ENCODE assay signal across 31 cellular contexts in the genomic region with DNA sequence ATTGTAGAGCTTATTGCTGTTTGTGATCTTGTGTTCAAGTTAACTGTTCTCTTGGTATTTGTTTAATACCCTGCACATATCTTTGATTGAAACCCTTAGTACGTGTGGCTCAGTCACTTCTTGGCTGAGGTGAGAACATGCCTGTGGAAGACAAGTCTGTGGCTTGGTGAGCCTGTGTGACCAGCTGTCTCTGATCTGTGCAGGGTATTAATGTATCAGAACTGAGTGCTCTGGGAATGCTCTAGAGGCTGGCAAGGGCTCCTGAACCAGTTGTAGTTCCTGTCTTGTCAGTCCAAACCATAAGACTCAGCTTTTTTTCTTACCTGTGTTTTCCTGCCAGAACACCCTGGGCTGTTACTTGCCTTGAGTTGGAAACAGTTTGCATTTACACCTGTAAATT.
"Had no signal": no experiment of that assay in that cellular context is flagged by ENCODE, and none has a peak within 500 bp of the region (broad histone marks: within the 10 kb centered on the region; RNA-seq: fewer than 3 reads in every experiment).

No MANE protein-coding gene starts in this region.

- H3K79me2 ChIP-seq: parathyroid adenoma had no signal

- H3K9me3 ChIP-seq: ovary, psoas muscle, right lobe of liver, sigmoid colon, spleen, suprapubic skin, testis, tibial artery, transverse colon, upper lobe of left lung, vagina had no signal

- H3K36me3 Mint-ChIP-seq: natural killer cell; neural progenitor cell; stimulated activated memory B cell treated with anti-CD40 and anti-IgM and Interleukin-4, amounts not matched to agents 10 μg/mL and 1 μg/mL and 100 μg/mL, for 72 hours had no signal

- H3K4me1 ChIP-seq: parathyroid adenoma, psoas muscle, right lobe of liver, sigmoid colon, spleen, testis, tibial artery, transverse colon, upper lobe of left lung, vagina had no signal

- H3K27ac Mint-ChIP-seq: natural killer cell; nephron; neural progenitor cell; progenitor cell of endocrine pancreas; stimulated activated memory B cell treated with anti-CD40 and anti-IgM and Interleukin-4, amounts not matched to agents 10 μg/mL and 1 μg/mL and 100 μg/mL, for 72 hours; stimulated activated naive CD8-positive, alpha-beta T cell treated with anti-CD3 and anti-CD28 coated beads, Interleukin-15, amount 100 ng/mL, for 72 hours had no signal

- H3K9me3 Mint-ChIP-seq: natural killer cell; nephron; neural progenitor cell; stimulated activated memory B cell treated with anti-CD40 and anti-IgM and Interleukin-4, amounts not matched to agents 10 μg/mL and 1 μg/mL and 100 μg/mL, for 72 hours; stimulated activated naive CD8-positive, alpha-beta T cell treated with anti-CD3 and anti-CD28 coated beads, Interleukin-15, amount 100 ng/mL, for 72 hours had no signal

- H3K9ac ChIP-seq: neural progenitor cell, parathyroid adenoma had no signal

- H3K4me1 Mint-ChIP-seq: natural killer cell; nephron; neural progenitor cell; stimulated activated memory B cell treated with anti-CD40 and anti-IgM and Interleukin-4, amounts not matched to agents 10 μg/mL and 1 μg/mL and 100 μg/mL, for 72 hours; stimulated activated naive CD8-positive, alpha-beta T cell treated with anti-CD3 and anti-CD28 coated beads, Interleukin-15, amount 100 ng/mL, for 72 hours had no signal

- H3K4me3 Mint-ChIP-seq: natural killer cell; nephron; neural progenitor cell; stimulated activated memory B cell treated with anti-CD40 and anti-IgM and Interleukin-4, amounts not matched to agents 10 μg/mL and 1 μg/mL and 100 μg/mL, for 72 hours; stimulated activated naive CD8-positive, alpha-beta T cell treated with anti-CD3 and anti-CD28 coated beads, Interleukin-15, amount 100 ng/mL, for 72 hours had no signal

- ATAC-seq: natural killer cell; psoas muscle; right cardiac atrium; right lobe of liver; stimulated activated memory B cell treated with anti-CD40 and anti-IgM and Interleukin-4, amounts not matched to agents 10 μg/mL and 1 μg/mL and 100 μg/mL, for 72 hours; stimulated activated naive CD8-positive, alpha-beta T cell treated with anti-CD3 and anti-CD28 coated beads, Interleukin-15, amount 100 ng/mL, for 72 hours; stimulated activated naive CD8-positive, alpha-beta T cell treated with anti-CD3 and anti-CD28 coated beads, Interleukin-15, Interleukin-2, amounts not matched to agents 100 U/mL and 50 U/mL, for 24 hours had no signal

- H3K27ac ChIP-seq: neural progenitor cell, ovary, parathyroid adenoma, psoas muscle, right lobe of liver, sigmoid colon, skin epidermis, spleen, testis, tibial artery, transverse colon, upper lobe of left lung, vagina had no signal

- H3K27me3 ChIP-seq: neural progenitor cell, ovary, right lobe of liver, sigmoid colon, spleen, suprapubic skin, testis, tibial artery, transverse colon, upper lobe of left lung, vagina had no signal

- H3K4me3 ChIP-seq: neural progenitor cell, ovary, psoas muscle, right lobe of liver, sigmoid colon, skin epidermis, smooth muscle cell, spleen, suprapubic skin, testis, tibial artery, transverse colon, upper lobe of left lung, vagina had no signal

- H3K27me3 Mint-ChIP-seq: progenitor cell of endocrine pancreas; stimulated activated memory B cell treated with anti-CD40 and anti-IgM and Interleukin-4, amounts not matched to agents 10 μg/mL and 1 μg/mL and 100 μg/mL, for 72 hours; stimulated activated naive CD8-positive, alpha-beta T cell treated with anti-CD3 and anti-CD28 coated beads, Interleukin-15, amount 100 ng/mL, for 72 hours had no signal

- DNase-seq: natural killer cell; occipital lobe; ovary; posterior cingulate gyrus; psoas muscle; right cardiac atrium; right lobe of liver; sigmoid colon; spleen; stimulated activated CD4-positive, alpha-beta T cell treated with anti-CD3 and anti-CD28 coated beads, Interleukin-12 subunit alpha, Interleukin-12 subunit beta, amount 100 ng/mL, for 4 hours; stimulated activated CD4-positive, alpha-beta T cell treated with anti-CD3 and anti-CD28 coated beads, Interleukin-1b, Interleukin-23, amount 100 ng/mL, for 48 hours; stimulated activated CD4-positive, alpha-beta T cell treated with anti-CD3 and anti-CD28 coated beads, Interleukin-4, amount 100 ng/mL, for 1 hour; stimulated activated CD4-positive, alpha-beta T cell treated with anti-CD3 and anti-CD28 coated beads, Interleukin-4, amount 100 ng/mL, for 4 hours; stimulated activated CD8-positive, alpha-beta memory T cell treated with anti-CD3 and anti-CD28 coated beads, Interleukin-4, amount 100 ng/mL, for 48 hours; stimulated activated naive CD4-positive, alpha-beta T cell; stimulated activated naive CD8-positive, alpha-beta T cell treated with anti-CD3 and anti-CD28 coated beads, Interleukin-15, amount 100 ng/mL, for 72 hours; stimulated activated naive CD8-positive, alpha-beta T cell treated with anti-CD3 and anti-CD28 coated beads, Interleukin-15, Interleukin-2, amounts not matched to agents 100 U/mL and 50 U/mL, for 24 hours; substantia nigra; testis; tibial artery; transverse colon; upper lobe of left lung had no signal

- H3K4me2 ChIP-seq: neural progenitor cell, smooth muscle cell had no signal

- H3K36me3 ChIP-seq: neural progenitor cell, ovary, right lobe of liver, sigmoid colon, spleen, suprapubic skin, tibial artery, transverse colon, upper lobe of left lung, vagina had no signal

- H2AFZ ChIP-seq: neural progenitor cell, parathyroid adenoma had no signal
